1 cellular context compared by ENCODE assay signal in the genomic region with DNA sequence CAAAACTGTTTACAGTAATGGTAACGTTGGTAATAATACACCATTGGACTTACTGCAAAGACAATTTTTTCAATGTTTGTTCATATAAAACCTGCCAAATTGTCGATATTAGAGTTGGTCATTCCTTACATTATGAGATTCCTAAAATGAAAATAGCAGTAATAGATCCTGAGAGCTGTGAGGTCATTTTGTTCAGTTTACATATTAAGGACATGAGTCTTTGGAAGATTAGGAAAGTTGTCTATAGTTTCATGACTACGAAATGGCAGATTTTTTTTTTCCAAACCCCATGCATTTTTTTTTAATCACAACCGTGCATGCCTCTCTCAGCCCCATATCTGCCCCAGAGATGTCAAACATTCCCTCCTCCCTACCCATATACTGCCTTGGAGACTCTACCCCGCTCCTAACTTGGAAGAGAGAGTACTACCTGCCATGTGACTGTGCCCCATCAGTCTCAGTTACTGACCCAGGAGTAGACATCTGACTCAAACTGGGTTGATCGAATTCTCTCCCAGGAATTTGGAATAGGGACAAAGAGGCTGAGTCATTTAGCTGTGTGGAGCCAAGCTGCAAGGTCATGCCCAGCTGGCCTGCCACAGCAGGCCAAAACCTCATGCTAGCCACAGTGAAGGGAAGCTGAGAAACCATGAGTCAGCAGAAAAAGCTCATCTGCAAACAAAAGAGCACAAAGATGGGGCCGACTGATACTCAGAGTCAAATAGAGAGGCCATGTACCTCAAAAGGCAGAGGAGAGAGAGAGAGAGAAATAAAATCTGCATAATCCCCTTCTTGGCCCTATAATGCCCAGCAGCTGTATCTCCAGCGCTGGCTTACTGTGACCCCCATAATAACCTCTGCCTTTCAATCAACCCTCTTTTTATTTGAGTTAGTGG.
TF ChIP-seq lines count a peak whose summit lies in the region.

No MANE protein-coding gene starts in this region.

TF ChIP-seq in K562, 482 proteins besides CTCF, POLR2A, EP300 and RAD21 (continued from another document and continues in another):
- TF ChIP-seq ZNF395 (CRISPR knock-in tag; IDR thresholded peaks at IDR 0.05) (no peak; the same call in none of the 2 replicates), ZNF354B (CRISPR knock-in tag; IDR thresholded peaks at IDR 0.05) (peak; percentile 72; the same call in 1 of the 2 replicates), ZNF740 (CRISPR knock-in tag; IDR thresholded peaks at IDR 0.05) (no peak), ZNF740 (tag; IDR thresholded peaks at IDR 0.05) (no peak), HEY1 (CRISPR knock-in tag; IDR thresholded peaks at IDR 0.05; ENCODE audit: borderline replicate concordance) (0 out of 2 replicates have a peak, but pooled peaks have one; percentile 65), CCNT2 (IDR thresholded peaks at IDR 0.05; ENCODE audit: borderline replicate concordance, extremely low read depth, insufficient read length, low read depth, low read length) (no peak), ZNF785 (CRISPR knock-in tag; IDR thresholded peaks at IDR 0.05) (no peak), FOXJ2 (tag; IDR thresholded peaks at IDR 0.05) (peak; percentile 73), ZNF551 (CRISPR knock-in tag; IDR thresholded peaks at IDR 0.05) (no peak), SIN3A (IDR thresholded peaks at IDR 0.05; ENCODE audit: borderline replicate concordance in 2 of 2, control insufficient read depth in 1 of 2, low read depth in 2 of 2, low read length in 2 of 2) (peak; percentile 67 to 84; a peak in 2 of 4 replicates), DDX20 (tag; IDR thresholded peaks at IDR 0.05; ENCODE audit: low read depth) (peak; percentile 44; the same call in 1 of the 2 replicates), STAG1 (CRISPR knock-in tag; IDR thresholded peaks at IDR 0.05; ENCODE audit: borderline replicate concordance) (no peak), BRD4 (IDR thresholded peaks at IDR 0.05) (no peak), ASH1L (IDR thresholded peaks at IDR 0.05; ENCODE audit: borderline replicate concordance, low read depth, partially characterized antibody) (no peak), ZNF133 (CRISPR knock-in tag; IDR thresholded peaks at IDR 0.05) (no peak), LARP7 (IDR thresholded peaks at IDR 0.05) (no peak), ZBTB43 (CRISPR knock-in tag; IDR thresholded peaks at IDR 0.05) (no peak), NONO (IDR thresholded peaks at IDR 0.05; ENCODE audit: low read depth in 2 of 2, low read length in 1 of 2) (0 out of 4 replicates have a peak, but pooled peaks of 1 of the 2 experiments have one; percentile 26), ZNF41 (CRISPR knock-in tag; conservative IDR thresholded peaks at IDR 0.05) (peak; percentile 60; the same call in 1 of the 2 replicates), MTA1 (IDR thresholded peaks at IDR 0.05; ENCODE audit: borderline replicate concordance) (no peak), RBM15 (IDR thresholded peaks at IDR 0.05; ENCODE audit: insufficient read depth, low read length) (no peak), HNRNPL (IDR thresholded peaks at IDR 0.05; ENCODE audit: low read depth, low read length) (no peak), ZNF12 (CRISPR knock-in tag; IDR thresholded peaks at IDR 0.05) (peak; percentile 40; the same call in 1 of the 2 replicates), SFPQ (IDR thresholded peaks at IDR 0.05; ENCODE audit: low read depth, low read length) (no peak), HDAC2 (IDR thresholded peaks at IDR 0.05) (peak; percentile 93; the same call in 1 of the 2 replicates), BDP1 (IDR thresholded peaks at IDR 0.05; ENCODE audit: insufficient read depth, insufficient read length) (no peak), HDAC8 (tag; IDR thresholded peaks at IDR 0.05) (no peak), PYGO2 (tag; IDR thresholded peaks at IDR 0.05) (no peak), KAT8 (IDR thresholded peaks at IDR 0.05; ENCODE audit: low read depth) (no peak), FOSL1 (tag; conservative IDR thresholded peaks at IDR 0.05) (peak; percentile 92), ESRRA (IDR thresholded peaks at IDR 0.05; ENCODE audit: borderline replicate concordance, low read depth) (peak; percentile 90), ZNF717 (CRISPR knock-in tag; IDR thresholded peaks at IDR 0.05) (no peak), RUNX1 (IDR thresholded peaks at IDR 0.05; ENCODE audit: low read depth) (peak; percentile 79; the same call in 1 of the 2 replicates), ZNF592 (IDR thresholded peaks at IDR 0.05) (peak; percentile 98), ZNF143 (CRISPR knock-in tag; IDR thresholded peaks at IDR 0.05) (no peak), HNRNPUL1 (IDR thresholded peaks at IDR 0.05; ENCODE audit: low read length) (no peak), ZSCAN29 (IDR thresholded peaks at IDR 0.05) (no peak), NUFIP1 (IDR thresholded peaks at IDR 0.05; ENCODE audit: partially characterized antibody) (no peak), ZZZ3 (IDR thresholded peaks at IDR 0.05) (no peak)
- TF ChIP-seq, protein P1, sequence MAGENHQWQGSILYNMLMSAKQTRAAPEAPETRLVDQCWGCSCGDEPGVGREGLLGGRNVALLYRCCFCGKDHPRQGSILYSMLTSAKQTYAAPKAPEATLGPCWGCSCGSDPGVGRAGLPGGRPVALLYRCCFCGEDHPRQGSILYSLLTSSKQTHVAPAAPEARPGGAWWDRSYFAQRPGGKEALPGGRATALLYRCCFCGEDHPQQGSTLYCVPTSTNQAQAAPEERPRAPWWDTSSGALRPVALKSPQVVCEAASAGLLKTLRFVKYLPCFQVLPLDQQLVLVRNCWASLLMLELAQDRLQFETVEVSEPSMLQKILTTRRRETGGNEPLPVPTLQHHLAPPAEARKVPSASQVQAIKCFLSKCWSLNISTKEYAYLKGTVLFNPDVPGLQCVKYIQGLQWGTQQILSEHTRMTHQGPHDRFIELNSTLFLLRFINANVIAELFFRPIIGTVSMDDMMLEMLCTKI (IDR thresholded peaks at IDR 0.05; ENCODE audit: partially characterized antibody) = no peak
- TF ChIP-seq, protein P2, sequence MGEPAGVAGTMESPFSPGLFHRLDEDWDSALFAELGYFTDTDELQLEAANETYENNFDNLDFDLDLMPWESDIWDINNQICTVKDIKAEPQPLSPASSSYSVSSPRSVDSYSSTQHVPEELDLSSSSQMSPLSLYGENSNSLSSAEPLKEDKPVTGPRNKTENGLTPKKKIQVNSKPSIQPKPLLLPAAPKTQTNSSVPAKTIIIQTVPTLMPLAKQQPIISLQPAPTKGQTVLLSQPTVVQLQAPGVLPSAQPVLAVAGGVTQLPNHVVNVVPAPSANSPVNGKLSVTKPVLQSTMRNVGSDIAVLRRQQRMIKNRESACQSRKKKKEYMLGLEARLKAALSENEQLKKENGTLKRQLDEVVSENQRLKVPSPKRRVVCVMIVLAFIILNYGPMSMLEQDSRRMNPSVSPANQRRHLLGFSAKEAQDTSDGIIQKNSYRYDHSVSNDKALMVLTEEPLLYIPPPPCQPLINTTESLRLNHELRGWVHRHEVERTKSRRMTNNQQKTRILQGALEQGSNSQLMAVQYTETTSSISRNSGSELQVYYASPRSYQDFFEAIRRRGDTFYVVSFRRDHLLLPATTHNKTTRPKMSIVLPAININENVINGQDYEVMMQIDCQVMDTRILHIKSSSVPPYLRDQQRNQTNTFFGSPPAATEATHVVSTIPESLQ (CRISPR knock-in tag; IDR thresholded peaks at IDR 0.05) = 0 out of 2 replicates have a peak, but pooled peaks have one; percentile 63
- TF ChIP-seq, protein P3, sequence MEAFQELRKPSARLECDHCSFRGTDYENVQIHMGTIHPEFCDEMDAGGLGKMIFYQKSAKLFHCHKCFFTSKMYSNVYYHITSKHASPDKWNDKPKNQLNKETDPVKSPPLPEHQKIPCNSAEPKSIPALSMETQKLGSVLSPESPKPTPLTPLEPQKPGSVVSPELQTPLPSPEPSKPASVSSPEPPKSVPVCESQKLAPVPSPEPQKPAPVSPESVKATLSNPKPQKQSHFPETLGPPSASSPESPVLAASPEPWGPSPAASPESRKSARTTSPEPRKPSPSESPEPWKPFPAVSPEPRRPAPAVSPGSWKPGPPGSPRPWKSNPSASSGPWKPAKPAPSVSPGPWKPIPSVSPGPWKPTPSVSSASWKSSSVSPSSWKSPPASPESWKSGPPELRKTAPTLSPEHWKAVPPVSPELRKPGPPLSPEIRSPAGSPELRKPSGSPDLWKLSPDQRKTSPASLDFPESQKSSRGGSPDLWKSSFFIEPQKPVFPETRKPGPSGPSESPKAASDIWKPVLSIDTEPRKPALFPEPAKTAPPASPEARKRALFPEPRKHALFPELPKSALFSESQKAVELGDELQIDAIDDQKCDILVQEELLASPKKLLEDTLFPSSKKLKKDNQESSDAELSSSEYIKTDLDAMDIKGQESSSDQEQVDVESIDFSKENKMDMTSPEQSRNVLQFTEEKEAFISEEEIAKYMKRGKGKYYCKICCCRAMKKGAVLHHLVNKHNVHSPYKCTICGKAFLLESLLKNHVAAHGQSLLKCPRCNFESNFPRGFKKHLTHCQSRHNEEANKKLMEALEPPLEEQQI (IDR thresholded peaks at IDR 0.05) = 0 out of 2 replicates have a peak, but pooled peaks have one; percentile 50
- TF ChIP-seq, protein P4, sequence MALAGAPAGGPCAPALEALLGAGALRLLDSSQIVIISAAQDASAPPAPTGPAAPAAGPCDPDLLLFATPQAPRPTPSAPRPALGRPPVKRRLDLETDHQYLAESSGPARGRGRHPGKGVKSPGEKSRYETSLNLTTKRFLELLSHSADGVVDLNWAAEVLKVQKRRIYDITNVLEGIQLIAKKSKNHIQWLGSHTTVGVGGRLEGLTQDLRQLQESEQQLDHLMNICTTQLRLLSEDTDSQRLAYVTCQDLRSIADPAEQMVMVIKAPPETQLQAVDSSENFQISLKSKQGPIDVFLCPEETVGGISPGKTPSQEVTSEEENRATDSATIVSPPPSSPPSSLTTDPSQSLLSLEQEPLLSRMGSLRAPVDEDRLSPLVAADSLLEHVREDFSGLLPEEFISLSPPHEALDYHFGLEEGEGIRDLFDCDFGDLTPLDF (CRISPR knock-in tag; IDR thresholded peaks at IDR 0.05) = 0 out of 2 replicates have a peak, but pooled peaks have one; percentile 41
